Comparison of ENCODE assay signal across 20 cellular contexts in genomic region chr3:180743813-180744212, GRCh38.
DNase-seq lines count a peak whose midpoint lies in the region; TF ChIP-seq lines count a peak whose summit lies in the region.
"Had no signal": no experiment of that assay in that cellular context is flagged by ENCODE, and none has a peak within 500 bp of the region (broad histone marks: within the 10 kb centered on the region; RNA-seq: fewer than 3 reads in every experiment).

No MANE protein-coding gene starts in this region.

- no peak overlapping the region for H2AFZ ChIP-seq in trophoblast cell (ENCODE audit: insufficient read depth, low read length, poor library complexity)

- H3K36me3 Mint-ChIP-seq in chondrocyte (ENCODE audit: low read depth) = no peaks in the 10 kb centered on the region
- H3K36me3 Mint-ChIP-seq: activated naive CD4-positive, alpha-beta T cell treated with anti-CD3 and anti-CD28 coated beads, Interleukin-2, amount 10 ng/mL, durations not matched to agents 7 days and 5 days had no signal

- no peak for TF ChIP-seq CTCF in chondrocyte (IDR thresholded peaks at IDR 0.05)

- H3K36me3 ChIP-seq in endocrine pancreas (ENCODE audit: control insufficient read depth, insufficient read depth, low read length) = no peaks in the 10 kb centered on the region
- no peaks in the 10 kb centered on the region for H3K36me3 ChIP-seq in trophoblast cell (ENCODE audit: control insufficient read depth in 1 of 2, insufficient read depth in 2 of 2, low read length in 2 of 2)
- H3K36me3 ChIP-seq: left lung, MG63 had no signal

- H4K8ac ChIP-seq in trophoblast cell (ENCODE audit: low read depth, low read length) = no peak overlapping the region

- H4K12ac ChIP-seq in trophoblast cell (ENCODE audit: low read depth, low read length) = no peak overlapping the region

- peak; percentile 76 for DNase-seq in NCI-H1105 (lab: John Stamatoyannopoulos, UW)
- DNase-seq in NCI-H1105 treated with DMSO at 0.1 percent for 48 hours (lab: John Stamatoyannopoulos, UW) = no peak
- peak; percentile 89 for DNase-seq in NCI-H82 treated with DMSO at 0.1 percent for 48 hours (lab: John Stamatoyannopoulos, UW; ENCODE audit: unreplicated experiment)
- DNase-seq in trophoblast cell = no peak
- DNase-seq in stimulated activated CD4-positive, alpha-beta T cell treated with anti-CD3 and anti-CD28 coated beads, Interleukin-2, amount 100 ng/mL, for 48 hours = no peak
- no peak for DNase-seq in chondrocyte (ENCODE audit: low spot score)
- no peak for DNase-seq in NCI-H524 treated with DMSO at 0.1 percent for 48 hours (lab: John Stamatoyannopoulos, UW)
- DNase-seq: 8988T; activated CD4-positive, alpha-beta T cell treated with anti-CD3 and anti-CD28 coated beads, Interleukin-2, amount 50 U/mL, for 4 hours; activated naive CD4-positive, alpha-beta T cell treated with anti-CD3 and anti-CD28 coated beads, Interleukin-2, amount 10 ng/mL, durations not matched to agents 7 days and 5 days; central memory CD4-positive, alpha-beta T cell; dermis blood vessel endothelial cell; KBM-7; left lung; MG63; NCI-H526 treated with DMSO at 0.1 percent for 48 hours; SW 1271; T-helper 9 cell had no signal

- H3K14ac ChIP-seq in trophoblast cell (ENCODE audit: low read length) = no peak overlapping the region

- no peak overlapping the region for H3K9ac ChIP-seq in endocrine pancreas (ENCODE audit: control insufficient read depth, insufficient read depth, low read length)
- peak overlapping the region; percentile 25 for H3K9ac ChIP-seq in trophoblast cell (ENCODE audit: low read length)

- H3K9me3 ChIP-seq in endocrine pancreas (ENCODE audit: control insufficient read depth, low read length) = no peaks in the 10 kb centered on the region
- H3K9me3 ChIP-seq in trophoblast cell (ENCODE audit: insufficient read depth, low read depth, low read length) = no peaks in the 10 kb centered on the region
- H3K9me3 ChIP-seq: left lung, MG63 had no signal

- H3K79me1 ChIP-seq in trophoblast cell (ENCODE audit: low read length) = no peaks in the 10 kb centered on the region

- no peak overlapping the region for H3K27ac Mint-ChIP-seq in chondrocyte (ENCODE audit: unreplicated experiment)
- H3K27ac Mint-ChIP-seq: activated naive CD4-positive, alpha-beta T cell treated with anti-CD3 and anti-CD28 coated beads, Interleukin-2, amount 10 ng/mL, durations not matched to agents 7 days and 5 days; activated T-helper 1 cell treated with anti-CD3 and anti-CD28 coated beads, Interleukin-12 subunit alpha, Interleukin-12 subunit beta, Interleukin-2, Interleukin-4 antibody, amounts not matched to agents 30 ng/mL and 10 ng/mL and 1 ng/mL, durations not matched to agents 14 hours and 24 hours and 36 hours had no signal

- H3K9me3 Mint-ChIP-seq in chondrocyte (ENCODE audit: low read depth) = no peaks in the 10 kb centered on the region
- H3K9me3 Mint-ChIP-seq: activated naive CD4-positive, alpha-beta T cell treated with anti-CD3 and anti-CD28 coated beads, Interleukin-2, amount 10 ng/mL, durations not matched to agents 7 days and 5 days; activated T-helper 1 cell treated with anti-CD3 and anti-CD28 coated beads, Interleukin-12 subunit alpha, Interleukin-12 subunit beta, Interleukin-2, Interleukin-4 antibody, amounts not matched to agents 30 ng/mL and 10 ng/mL and 1 ng/mL, durations not matched to agents 14 hours and 24 hours and 36 hours had no signal

- H3K27me3 ChIP-seq in endocrine pancreas (ENCODE audit: control insufficient read depth, insufficient read depth, low read length) (peaks cover 4% of the 10 kb centered on the region), trophoblast cell (ENCODE audit: insufficient read depth, low read length) (no peaks in the 10 kb centered on the region)
- H3K27me3 ChIP-seq: left lung, MG63 had no signal

- H2BK5ac ChIP-seq in trophoblast cell (ENCODE audit: low read depth, low read length, poor library complexity) = no peak overlapping the region

- no peak overlapping the region for H2AK5ac ChIP-seq in trophoblast cell (ENCODE audit: low read length)

- H3K4me2 ChIP-seq in trophoblast cell (ENCODE audit: low read length) = no peak overlapping the region

- no peak overlapping the region for H2BK12ac ChIP-seq in trophoblast cell (ENCODE audit: low read length)

- no peak overlapping the region for H3K23ac ChIP-seq in trophoblast cell (ENCODE audit: low read length)

- H3K4ac ChIP-seq in trophoblast cell (ENCODE audit: low read depth, low read length) = no peak overlapping the region

- H3K27ac ChIP-seq in trophoblast cell (ENCODE audit: low read depth, low read length) = no peak overlapping the region
- H3K27ac ChIP-seq: left lung had no signal

- whole genome bisulfite sequencing in trophoblast cell (ENCODE audit: extremely low coverage, insufficient coverage, insufficient read length) = no CpG with 5 or more reads among the region's 10 CpGs

- no peak overlapping the region for H2BK120ac ChIP-seq in trophoblast cell (ENCODE audit: insufficient read depth, low read length, poor library complexity)

- H3K27me3 Mint-ChIP-seq in chondrocyte (ENCODE audit: low read depth) = peaks cover 31% of the 10 kb centered on the region
- H3K27me3 Mint-ChIP-seq: activated naive CD4-positive, alpha-beta T cell treated with anti-CD3 and anti-CD28 coated beads, Interleukin-2, amount 10 ng/mL, durations not matched to agents 7 days and 5 days had no signal

- no peak overlapping the region for H3K18ac ChIP-seq in trophoblast cell (ENCODE audit: low read length)

- H3K4me3 Mint-ChIP-seq in chondrocyte (ENCODE audit: unreplicated experiment) = no peak overlapping the region
- H3K4me3 Mint-ChIP-seq: activated naive CD4-positive, alpha-beta T cell treated with anti-CD3 and anti-CD28 coated beads, Interleukin-2, amount 10 ng/mL, durations not matched to agents 7 days and 5 days; activated T-helper 1 cell treated with anti-CD3 and anti-CD28 coated beads, Interleukin-12 subunit alpha, Interleukin-12 subunit beta, Interleukin-2, Interleukin-4 antibody, amounts not matched to agents 30 ng/mL and 10 ng/mL and 1 ng/mL, durations not matched to agents 14 hours and 24 hours and 36 hours had no signal

- H3K4me1 Mint-ChIP-seq in chondrocyte (ENCODE audit: low read depth) = no peaks in the 10 kb centered on the region
- H3K4me1 Mint-ChIP-seq: activated naive CD4-positive, alpha-beta T cell treated with anti-CD3 and anti-CD28 coated beads, Interleukin-2, amount 10 ng/mL, durations not matched to agents 7 days and 5 days had no signal

- H3K79me2 ChIP-seq in trophoblast cell (ENCODE audit: control insufficient read depth, insufficient read depth, low read length, poor library complexity) = no peaks in the 10 kb centered on the region

- no peak overlapping the region for H4K91ac ChIP-seq in trophoblast cell (ENCODE audit: low read depth, low read length)

- H3K4me3 ChIP-seq in endocrine pancreas (ENCODE audit: control insufficient read depth, insufficient read depth, low read length) = peak overlapping the region; percentile 19
- H3K4me3 ChIP-seq in trophoblast cell (ENCODE audit: low read depth, low read length) = no peak overlapping the region
- H3K4me3 ChIP-seq: left lung, MG63 had no signal

- H3K4me1 ChIP-seq in endocrine pancreas (ENCODE audit: control insufficient read depth, insufficient read depth, low read length) (no peaks in the 10 kb centered on the region), trophoblast cell (ENCODE audit: control insufficient read depth in 1 of 2, insufficient read depth in 2 of 2, low read length in 2 of 2) (no peaks in the 10 kb centered on the region)
- H3K4me1 ChIP-seq: left lung had no signal

Comparison
In these comparisons a context has a peak if more than half of its experiments do, and no peak if none do; other contexts are left out.
1. DNase-seq: peak in NCI-H1105 (single experiment) and NCI-H82 treated with DMSO at 0.1 percent for 48 hours (single experiment); none in NCI-H1105 treated with DMSO at 0.1 percent for 48 hours (single experiment), trophoblast cell (0 of 2), stimulated activated CD4-positive, alpha-beta T cell treated with anti-CD3 and anti-CD28 coated beads, Interleukin-2, amount 100 ng/mL, for 48 hours (0 of 2), chondrocyte (single experiment) and NCI-H524 treated with DMSO at 0.1 percent for 48 hours (single experiment).